Comparison of ENCODE assay signal across 1 cellular context in genomic region chr1:93179886-93180722, GRCh38.
A peak's percentile ranks its signal among the peaks of the same experiment; 100 is the strongest.
TF ChIP-seq lines count a peak whose summit lies in the region.

TMED5 (minus strand) TSS chr1:93180413; CDS start chr1:93180242, 171 bp downstream.

TF ChIP-seq in HepG2, 621 proteins besides CTCF, POLR2A, EP300 and RAD21 (continued from another document and continues in another):
- peak; percentile 48; the same call in 1 of the 2 replicates for TF ChIP-seq ZBTB14 (CRISPR knock-in tag; IDR thresholded peaks at IDR 0.05)
- TF ChIP-seq REXO4 (CRISPR knock-in tag; IDR thresholded peaks at IDR 0.05; ENCODE audit: borderline replicate concordance), result no peak
- peak; percentile 84; the same call in 1 of the 2 replicates for TF ChIP-seq DNMT3B (CRISPR knock-in tag; conservative IDR thresholded peaks at IDR 0.05)
- peak; percentile 73; the same call in 1 of the 2 replicates for TF ChIP-seq ZNF274 (CRISPR knock-in tag; IDR thresholded peaks at IDR 0.05)
- no peak for TF ChIP-seq SRSF4 (IDR thresholded peaks at IDR 0.05; ENCODE audit: low read depth, low read length, poor library complexity, severe bottlenecking)
- no peak for TF ChIP-seq HNRNPUL1 (IDR thresholded peaks at IDR 0.05; ENCODE audit: low read depth, low read length)
- no peak for TF ChIP-seq HNRNPL (IDR thresholded peaks at IDR 0.05; ENCODE audit: low read depth, low read length)
- peak; percentile 75 for TF ChIP-seq UBTF (CRISPR knock-in tag; IDR thresholded peaks at IDR 0.05)
- 0 out of 2 replicates have a peak, but pooled peaks have one; percentile 19 for TF ChIP-seq ARNT2 (CRISPR knock-in tag; IDR thresholded peaks at IDR 0.05; ENCODE audit: low read depth)
- peak; percentile 87 for TF ChIP-seq ZSCAN12 (CRISPR knock-in tag; IDR thresholded peaks at IDR 0.05)
- TF ChIP-seq RELA (CRISPR knock-in tag; IDR thresholded peaks at IDR 0.05), result no peak
- TF ChIP-seq NR3C1 (CRISPR knock-in tag; IDR thresholded peaks at IDR 0.05), result no peak
- TF ChIP-seq FOXO4 (CRISPR knock-in tag; conservative IDR thresholded peaks at IDR 0.05), result no peak
- peak; percentile 82; the same call in 1 of the 2 replicates for TF ChIP-seq ZNF557 (CRISPR knock-in tag; IDR thresholded peaks at IDR 0.05)
- no peak for TF ChIP-seq ARHGAP35 (CRISPR knock-in tag; IDR thresholded peaks at IDR 0.05; ENCODE audit: borderline replicate concordance)
- no peak for TF ChIP-seq ZNF7 (CRISPR knock-in tag; IDR thresholded peaks at IDR 0.05)
- TF ChIP-seq ZNF629 (CRISPR knock-in tag; conservative IDR thresholded peaks at IDR 0.05), result no peak; the same call in 1 of the 2 replicates
- peak; percentile 82 for TF ChIP-seq YY1 (IDR thresholded peaks at IDR 0.05; ENCODE audit: insufficient read depth, insufficient replicate concordance, low read depth, low read length)
- peak; percentile 80 for TF ChIP-seq MEIS2 (CRISPR knock-in tag; IDR thresholded peaks at IDR 0.05)
- TF ChIP-seq SNAI1 (CRISPR knock-in tag; IDR thresholded peaks at IDR 0.05; ENCODE audit: borderline replicate concordance), result peak; percentile 98
- 0 out of 2 replicates have a peak, but pooled peaks have one; percentile 82 for TF ChIP-seq ELF4 (CRISPR knock-in tag; IDR thresholded peaks at IDR 0.05; ENCODE audit: borderline replicate concordance)
- TF ChIP-seq RNF219 (CRISPR knock-in tag; IDR thresholded peaks at IDR 0.05), result 0 out of 2 replicates have a peak, but pooled peaks have one; percentile 51
- TF ChIP-seq MED13 (CRISPR knock-in tag; IDR thresholded peaks at IDR 0.05), result peak; percentile 52; the same call in 1 of the 2 replicates
- no peak for TF ChIP-seq NONO (IDR thresholded peaks at IDR 0.05)
- TF ChIP-seq NONO (CRISPR knock-in tag; conservative IDR thresholded peaks at IDR 0.05), result 0 out of 2 replicates have a peak, but pooled peaks have one; percentile 59
- no peak for TF ChIP-seq ZNF460 (CRISPR knock-in tag; IDR thresholded peaks at IDR 0.05; ENCODE audit: borderline replicate concordance)
- no peak; the same call in 1 of the 2 replicates for TF ChIP-seq RARA (CRISPR knock-in tag; IDR thresholded peaks at IDR 0.05)
- no peak for TF ChIP-seq ZNF670 (CRISPR knock-in tag; IDR thresholded peaks at IDR 0.05; ENCODE audit: borderline replicate concordance)
- TF ChIP-seq MBNL3 (CRISPR knock-in tag; conservative IDR thresholded peaks at IDR 0.05), result no peak
- peak; percentile 59 for TF ChIP-seq FOXC1 (CRISPR knock-in tag; IDR thresholded peaks at IDR 0.05; ENCODE audit: borderline replicate concordance)
- no peak for TF ChIP-seq ZNF281 (CRISPR knock-in tag; IDR thresholded peaks at IDR 0.05; ENCODE audit: borderline replicate concordance)
- peak; percentile 85; the same call in 1 of the 2 replicates for TF ChIP-seq ZFP91 (CRISPR knock-in tag; IDR thresholded peaks at IDR 0.05; ENCODE audit: borderline replicate concordance)
- TF ChIP-seq CSRNP1 (CRISPR knock-in tag; IDR thresholded peaks at IDR 0.05), result peak; percentile 72; the same call in 1 of the 2 replicates
- TF ChIP-seq DMAP1 (CRISPR knock-in tag; IDR thresholded peaks at IDR 0.05), result peak; percentile 72
- 0 out of 2 replicates have a peak, but pooled peaks have one; percentile 23 for TF ChIP-seq ZBTB34 (CRISPR knock-in tag; IDR thresholded peaks at IDR 0.05)
- peak; percentile 61 for TF ChIP-seq ZNF441 (CRISPR knock-in tag; IDR thresholded peaks at IDR 0.05; ENCODE audit: borderline replicate concordance)
- TF ChIP-seq ZNF329 (CRISPR knock-in tag; IDR thresholded peaks at IDR 0.05; ENCODE audit: low read depth), result no peak
- TF ChIP-seq HOXD1 (CRISPR knock-in tag; IDR thresholded peaks at IDR 0.05), result peak; percentile 62
- no peak for TF ChIP-seq IKZF1 (IDR thresholded peaks at IDR 0.05)
- no peak for TF ChIP-seq ZFP82 (CRISPR knock-in tag; IDR thresholded peaks at IDR 0.05; ENCODE audit: borderline replicate concordance)
- TF ChIP-seq FOXK2 (IDR thresholded peaks at IDR 0.05), result no peak
- TF ChIP-seq SP5 (CRISPR knock-in tag; IDR thresholded peaks at IDR 0.05; ENCODE audit: borderline replicate concordance, low read depth), result peak; percentile 69
- no peak; the same call in 1 of the 2 replicates for TF ChIP-seq ZNF20 (CRISPR knock-in tag; IDR thresholded peaks at IDR 0.05)
- peak; percentile 34; the same call in 1 of the 2 replicates for TF ChIP-seq ZNF766 (CRISPR knock-in tag; IDR thresholded peaks at IDR 0.05; ENCODE audit: borderline replicate concordance)
- no peak for TF ChIP-seq SAFB2 (CRISPR knock-in tag; IDR thresholded peaks at IDR 0.05; ENCODE audit: borderline replicate concordance, low read depth)
- TF ChIP-seq MBD4 (IDR thresholded peaks at IDR 0.05; ENCODE audit: borderline replicate concordance, low read length), result no peak
- TF ChIP-seq CCAR2 (optimal IDR thresholded peaks at IDR 0.05; ENCODE audit: low read depth, low read length), result no peak
- peak; percentile 68 for TF ChIP-seq ISL2 (CRISPR knock-in tag; IDR thresholded peaks at IDR 0.05)
- peak; percentile 72; the same call in 1 of the 2 replicates for TF ChIP-seq ZSCAN20 (CRISPR knock-in tag; IDR thresholded peaks at IDR 0.05; ENCODE audit: borderline replicate concordance)
- TF ChIP-seq ZNF816 (CRISPR knock-in tag; IDR thresholded peaks at IDR 0.05; ENCODE audit: borderline replicate concordance), result peak; percentile 49; the same call in 1 of the 2 replicates
- TF ChIP-seq KLF16 (CRISPR knock-in tag; IDR thresholded peaks at IDR 0.05), result peak in 1 of 2 experiments; percentile 66; a peak in 2 of 4 replicates
